ENCODE assay signal across 13 cellular contexts in the genomic region with DNA sequence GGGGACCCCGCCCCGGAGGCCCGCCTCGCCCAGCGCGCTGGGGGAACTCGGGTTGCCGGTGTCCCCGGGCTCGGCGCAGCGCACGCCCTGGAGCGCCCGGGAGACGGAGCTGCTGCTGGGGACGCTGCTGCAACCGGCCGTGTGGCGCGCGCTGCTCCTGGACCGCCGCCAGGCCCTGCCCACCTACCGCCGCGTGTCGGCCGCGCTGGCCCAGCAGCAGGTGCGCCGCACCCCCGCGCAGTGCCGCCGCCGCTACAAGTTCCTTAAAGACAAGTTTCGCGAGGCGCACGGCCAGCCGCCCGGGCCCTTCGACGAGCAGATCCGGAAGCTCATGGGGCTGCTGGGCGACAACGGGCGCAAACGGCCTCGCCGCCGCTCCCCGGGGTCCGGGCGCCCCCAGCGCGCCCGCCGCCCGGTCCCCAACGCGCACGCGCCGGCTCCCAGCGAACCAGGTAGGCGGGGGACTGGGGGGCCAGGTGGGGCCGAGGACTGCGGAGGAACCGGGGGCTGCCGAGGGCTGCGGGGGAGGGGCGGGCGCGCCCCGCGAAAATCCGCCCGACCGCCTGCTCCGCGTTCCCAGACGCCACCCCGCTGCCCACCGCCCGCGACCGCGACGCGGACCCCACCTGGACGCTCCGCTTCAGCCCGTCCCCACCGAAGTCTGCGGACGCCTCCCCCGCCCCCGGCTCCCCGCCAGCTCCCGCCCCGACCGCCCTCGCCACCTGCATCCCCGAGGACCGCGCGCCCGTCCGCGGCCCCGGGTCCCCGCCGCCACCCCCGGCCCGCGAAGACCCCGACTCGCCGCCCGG. TPM values are rescaled to one million over a fixed set of nuclear protein-coding genes. Genes with fewer than 3 reads are reported as not detected.
A peak's percentile ranks its signal among the peaks of the same experiment; 100 is the strongest.
DNase-seq lines count a peak whose midpoint lies in the region; ATAC-seq lines count a peak whose summit lies in the region.
"Had no signal": no experiment of that assay in that cellular context is flagged by ENCODE, and none has a peak within 500 bp of the region (broad histone marks: within the 10 kb centered on the region; RNA-seq: fewer than 3 reads in every experiment).

No MANE protein-coding gene starts in this region.

- H3K36me3 Mint-ChIP-seq in T-helper 17 cell (ENCODE audit: low read depth) = no peaks in the 10 kb centered on the region

- H3K27me3 Mint-ChIP-seq in T-helper 17 cell = peaks cover 62% of the 10 kb centered on the region

- ATAC-seq in T-helper 17 cell = peak; percentile 39
- no peak for ATAC-seq in HG03280 (IDR thresholded peaks at IDR 0.05; ENCODE audit: unreplicated experiment)
- no peak for ATAC-seq in HG02884 (IDR thresholded peaks at IDR 0.05; ENCODE audit: unreplicated experiment)
- no peak for ATAC-seq in HG03196 (IDR thresholded peaks at IDR 0.05; ENCODE audit: unreplicated experiment)
- ATAC-seq: SK-N-SH treated with all-trans-retinoic acid at 6 μM for 48 hours had no signal

- peak; percentile 22 for DNase-seq in stimulated activated CD4-positive, alpha-beta T cell treated with anti-CD3 and anti-CD28 coated beads, Interleukin-4, amount 100 ng/mL, for 1 hour
- no peak for DNase-seq in stimulated activated CD4-positive, alpha-beta T cell treated with anti-CD3 and anti-CD28 coated beads, Interleukin-1b, Interleukin-23, amount 100 ng/mL, for 48 hours
- DNase-seq in T-helper 17 cell (no peak), iPS-NIHi11 (ENCODE audit: low spot score) (peak; percentile 79), NCI-H510A (lab: John Stamatoyannopoulos, UW) (no peak)
- DNase-seq: caudate nucleus, HCEC 1CT, NCI-H187 treated with DMSO at 0.1 percent for 48 hours had no signal

- H3K4me1 Mint-ChIP-seq in T-helper 17 cell = peaks cover 19% of the 10 kb centered on the region

- H3K27ac Mint-ChIP-seq in T-helper 17 cell = no peak overlapping the region

- H3K4me3 Mint-ChIP-seq in T-helper 17 cell = peak overlapping the region; percentile 77

- no peaks in the 10 kb centered on the region for H3K9me3 ChIP-seq in T-helper 17 cell (ENCODE audit: control insufficient read depth, low read length, poor library complexity, severe bottlenecking)

RNA-seq across cellular contexts. Expression of a gene that starts 0.6 kb away (rescaled TPM):
- not detected for total RNA-seq in T-helper 17 cell
- total RNA-seq: fibroblast of villous mesenchyme had no signal

RNA-seq across cellular contexts. Expression of a gene that starts 7.1 kb away (rescaled TPM):
- under 1 TPM; 0.21 to 0.52 TPM for total RNA-seq in T-helper 17 cell
- total RNA-seq: fibroblast of villous mesenchyme had no signal

RNA-seq across cellular contexts. Expression of a gene that starts 46.1 kb away (rescaled TPM):
- 100 to 1,000 TPM; 157 to 188 TPM for total RNA-seq in T-helper 17 cell

Comparison
In these comparisons a context has a peak if more than half of its experiments do, and no peak if none do; other contexts are left out.
1. DNase-seq: peak in stimulated activated CD4-positive, alpha-beta T cell treated with anti-CD3 and anti-CD28 coated beads, Interleukin-4, amount 100 ng/mL, for 1 hour (single experiment) and iPS-NIHi11 (single experiment); none in stimulated activated CD4-positive, alpha-beta T cell treated with anti-CD3 and anti-CD28 coated beads, Interleukin-1b, Interleukin-23, amount 100 ng/mL, for 48 hours (single experiment), T-helper 17 cell (0 of 3) and NCI-H510A (single experiment).